Comparison of ENCODE assay signal across 2 cellular contexts in the genomic region with DNA sequence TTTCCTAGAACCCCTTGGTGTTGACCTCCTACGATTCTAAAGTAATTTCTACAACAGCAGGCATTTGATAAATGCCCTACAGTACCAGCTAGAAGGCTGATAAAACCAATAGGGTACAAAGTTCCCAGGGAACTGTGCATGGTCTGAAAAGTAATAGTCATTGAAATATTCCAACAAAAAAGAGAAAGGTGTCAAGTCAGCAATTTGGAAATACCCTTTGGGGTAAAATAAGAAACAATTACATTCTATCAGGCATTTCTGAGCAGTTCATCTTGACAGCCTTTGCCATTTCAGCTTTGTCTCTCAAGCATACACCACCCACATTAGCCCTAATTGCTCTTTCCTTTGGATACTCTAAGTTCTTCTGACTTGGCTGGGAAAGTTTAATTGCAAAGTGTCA.
A peak's percentile ranks its signal among the peaks of the same experiment; 100 is the strongest.
TF ChIP-seq lines count a peak whose summit lies in the region.

No MANE protein-coding gene starts in this region.

TF ChIP-seq in IMR-90, 13 proteins besides CTCF, POLR2A, EP300 and RAD21 (continued from another document):
- TF ChIP-seq NFE2L2 (IDR thresholded peaks at IDR 0.05; ENCODE audit: low read depth, low read length), result no peak

TF ChIP-seq in K562, 482 proteins besides CTCF, POLR2A, EP300 and RAD21:
- no peak for TF ChIP-seq ERF (CRISPR knock-in tag; IDR thresholded peaks at IDR 0.05)
- TF ChIP-seq ZC3H4 (CRISPR knock-in tag; IDR thresholded peaks at IDR 0.05; ENCODE audit: borderline replicate concordance), result no peak
- no peak for TF ChIP-seq ETV6 (IDR thresholded peaks at IDR 0.05; ENCODE audit: borderline replicate concordance in 1 of 2, low read depth in 2 of 2, low read length in 1 of 2)
- TF ChIP-seq ETV6 (CRISPR knock-in tag; IDR thresholded peaks at IDR 0.05; ENCODE audit: borderline replicate concordance), result no peak
- no peak for TF ChIP-seq SIX5 (IDR thresholded peaks at IDR 0.05; ENCODE audit: borderline replicate concordance in 1 of 2, insufficient read depth in 1 of 2, low read depth in 1 of 2, low read length in 2 of 2)
- TF ChIP-seq ZNF655 (CRISPR knock-in tag; IDR thresholded peaks at IDR 0.05), result no peak
- peak; percentile 67 for TF ChIP-seq MAFF (IDR thresholded peaks at IDR 0.05; ENCODE audit: low read length)
- TF ChIP-seq YBX1 (IDR thresholded peaks at IDR 0.05), result no peak
- TF ChIP-seq NR3C1 (CRISPR knock-in tag; IDR thresholded peaks at IDR 0.05), result no peak
- peak; percentile 80 for TF ChIP-seq MAFK (IDR thresholded peaks at IDR 0.05; ENCODE audit: low read length)
- peak; percentile 63; the same call in 1 of the 2 replicates for TF ChIP-seq MAFG (tag; conservative IDR thresholded peaks at IDR 0.05)
- no peak for TF ChIP-seq CBX1 (IDR thresholded peaks at IDR 0.05; ENCODE audit: low read depth)
- peak; percentile 63 for TF ChIP-seq ZNF316 (IDR thresholded peaks at IDR 0.05)
- TF ChIP-seq ZNF174 (CRISPR knock-in tag; IDR thresholded peaks at IDR 0.05), result no peak
- peak; percentile 34; the same call in 1 of the 2 replicates for TF ChIP-seq C11orf30 (IDR thresholded peaks at IDR 0.05; ENCODE audit: low read depth)
- no peak for TF ChIP-seq HOMEZ (CRISPR knock-in tag; IDR thresholded peaks at IDR 0.05)
- no peak for TF ChIP-seq CBFB (CRISPR knock-in tag; IDR thresholded peaks at IDR 0.05)
- TF ChIP-seq RHOXF2B (CRISPR knock-in tag; conservative IDR thresholded peaks at IDR 0.05), result no peak
